11 cellular contexts compared by ENCODE assay signal in the genomic region with DNA sequence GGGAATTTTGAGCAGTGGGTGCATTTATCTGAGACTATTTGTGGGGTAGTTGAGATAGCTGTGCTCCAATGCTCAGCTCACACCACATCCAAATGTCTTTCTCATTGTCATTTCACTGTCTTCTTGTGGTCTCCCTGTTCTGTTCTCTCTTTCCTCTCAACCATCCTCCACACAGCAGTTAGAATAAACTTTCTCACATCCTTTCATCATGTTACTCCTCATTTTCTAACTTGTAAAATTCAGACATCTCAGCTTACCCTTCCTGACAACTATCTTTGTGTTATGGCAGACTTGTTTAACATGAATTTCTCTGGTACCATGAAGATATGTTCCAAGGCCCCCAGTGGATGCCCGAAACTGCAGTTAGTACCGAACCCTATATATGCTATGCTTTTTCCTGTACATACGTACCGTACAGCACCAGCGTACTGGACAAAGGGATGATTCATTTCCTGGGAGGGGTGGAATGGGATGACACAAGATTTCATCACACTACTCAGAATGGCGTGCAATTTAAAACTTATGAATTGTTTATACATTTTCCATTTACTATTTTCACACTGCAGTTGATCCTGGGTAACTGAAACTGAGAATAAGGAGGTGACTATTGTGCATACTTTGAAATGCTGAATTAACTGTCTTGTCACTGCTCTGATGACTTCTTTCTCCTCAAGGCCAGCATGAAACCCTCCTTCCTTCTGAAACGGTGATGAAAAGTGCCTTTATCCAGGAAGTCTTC.
A peak's percentile ranks its signal among the peaks of the same experiment; 100 is the strongest.
DNase-seq lines count a peak whose midpoint lies in the region; ATAC-seq, FAIRE-seq and TF ChIP-seq lines count a peak whose summit lies in the region.
"Had no signal": no experiment of that assay in that cellular context is flagged by ENCODE, and none has a peak within 500 bp of the region (broad histone marks: within the 10 kb centered on the region; RNA-seq: fewer than 3 reads in every experiment).

No MANE protein-coding gene starts in this region.

- H3K4me1 ChIP-seq in upper lobe of right lung, result no peaks in the 10 kb centered on the region

- intact Hi-C loops in upper lobe of right lung (cut with DNase I), result no loop called here

- TF ChIP-seq CTCF in WI38 (IDR thresholded peaks at IDR 0.05; ENCODE audit: low read depth, low read length), result no peak
- TF ChIP-seq CTCF in upper lobe of right lung (IDR thresholded peaks at IDR 0.05), result no peak

- ATAC-seq in upper lobe of right lung, result peak; percentile 58

- no peak for TF ChIP-seq POLR2A in GM12892 (IDR thresholded peaks at IDR 0.05; ENCODE audit: low read depth, low read length)

- no peaks in the 10 kb centered on the region for H3K27me3 ChIP-seq in upper lobe of right lung

- no peaks in the 10 kb centered on the region for H3K36me3 ChIP-seq in upper lobe of right lung

- peak; percentile 17 to 20 for DNase-seq in stimulated activated CD4-positive, alpha-beta T cell treated with anti-CD3 and anti-CD28 coated beads, Interleukin-12 subunit alpha, Interleukin-12 subunit beta, amount 100 ng/mL, for 24 hours (ENCODE audit: low read depth in 2 of 2)
- DNase-seq in stimulated activated CD4-positive, alpha-beta T cell treated with anti-CD3 and anti-CD28 coated beads, Interleukin-4, amount 100 ng/mL, for 1 hour, result no peak
- DNase-seq in fibroblast of gingiva (ENCODE audit: low read depth), result peak; percentile 89
- DNase-seq in upper lobe of right lung, result no peak
- no peak for DNase-seq in GM12892 (ENCODE audit: insufficient read length)
- DNase-seq in NCI-H82 treated with DMSO at 0.1 percent for 48 hours (lab: John Stamatoyannopoulos, UW; ENCODE audit: unreplicated experiment), result no peak
- DNase-seq in putamen (ENCODE audit: low spot score), result no peak
- DNase-seq: activated B cell treated with CpG ODN at 0.5 μM for 24 hours had no signal

- H3K4me3 ChIP-seq in WI38 (ENCODE audit: low read depth, low read length), result peak overlapping the region; percentile 11; the same call in 1 of the 2 replicates
- no peak overlapping the region for H3K4me3 ChIP-seq in upper lobe of right lung

- FAIRE-seq in GM12892 (lab: Jason Lieb, UNC), result no peak
- FAIRE-seq: D721Med, islet of Langerhans had no signal

- no peaks in the 10 kb centered on the region for H3K9me3 ChIP-seq in upper lobe of right lung

- no peak overlapping the region for H3K27ac ChIP-seq in upper lobe of right lung

Comparison
In these comparisons a context has a peak if more than half of its experiments do, and no peak if none do; other contexts are left out.
1. DNase-seq: peak in stimulated activated CD4-positive, alpha-beta T cell treated with anti-CD3 and anti-CD28 coated beads, Interleukin-12 subunit alpha, Interleukin-12 subunit beta, amount 100 ng/mL, for 24 hours (2 of 2) and fibroblast of gingiva (single experiment); none in stimulated activated CD4-positive, alpha-beta T cell treated with anti-CD3 and anti-CD28 coated beads, Interleukin-4, amount 100 ng/mL, for 1 hour (single experiment), upper lobe of right lung (single experiment), GM12892 (single experiment), NCI-H82 treated with DMSO at 0.1 percent for 48 hours (single experiment) and putamen (single experiment).